ENCODE assay signal across 8 cellular contexts in the genomic region with DNA sequence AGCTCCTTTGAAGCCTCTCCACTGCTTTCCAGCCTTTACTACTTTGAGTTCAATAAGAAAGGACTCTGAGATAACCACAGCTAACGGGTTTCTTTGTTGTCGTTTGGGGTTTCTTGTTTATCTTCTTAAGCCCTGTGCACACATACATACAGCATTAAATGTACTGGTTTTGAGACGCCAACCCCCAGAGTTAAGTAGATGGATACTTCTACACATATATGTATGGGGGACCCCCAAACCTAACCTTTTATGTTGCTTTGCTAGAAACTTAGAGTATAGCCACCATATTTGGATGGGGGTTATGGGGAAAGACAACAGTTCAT. TPM values are rescaled to one million over a fixed set of nuclear protein-coding genes. Genes with fewer than 3 reads are reported as not detected.
DNase-seq lines count a peak whose midpoint lies in the region; ATAC-seq and TF ChIP-seq lines count a peak whose summit lies in the region.

No MANE protein-coding gene starts in this region.

- H3K27ac ChIP-seq in RWPE2 (ENCODE audit: poor library complexity, severe bottlenecking) (peak overlapping the region; percentile 97), prostate gland (peak overlapping the region; percentile 78 to 85)

- H3K36me3 ChIP-seq in RWPE2 (ENCODE audit: low read depth) (peaks cover 31% of the 10 kb centered on the region), prostate gland (no peaks in the 10 kb centered on the region)

- TF ChIP-seq CTCF in RWPE2 (IDR thresholded peaks at IDR 0.05; ENCODE audit: poor library complexity, severe bottlenecking) (no peak), prostate gland (IDR thresholded peaks at IDR 0.05) (no peak)

- DNase-seq in RWPE2 (ENCODE audit: low spot score): no peak
- DNase-seq in erythroblast (lab: John Stamatoyannopoulos, UW): peak in 1 of 2 experiments; percentile 66
- DNase-seq in prostate gland (ENCODE audit: low spot score): peak; percentile 4
- DNase-seq in H4 (ENCODE audit: low spot score): no peak
- DNase-seq in NAMALWA (ENCODE audit: low spot score): no peak

- ATAC-seq in RWPE2 (ENCODE audit: low read depth) (no peak), HG03439 (IDR thresholded peaks at IDR 0.05; ENCODE audit: unreplicated experiment) (no peak), HG02763 (IDR thresholded peaks at IDR 0.05; ENCODE audit: unreplicated experiment) (no peak)

- WGBS in prostate gland: 4% methylated on average over 3 of the region's 3 CpGs

- TF ChIP-seq POLR2A in erythroblast (IDR thresholded peaks at IDR 0.05; ENCODE audit: low read length) (peak; percentile 29), prostate gland (IDR thresholded peaks at IDR 0.05) (no peak)

- H3K27me3 ChIP-seq in RWPE2 (ENCODE audit: insufficient read depth, poor library complexity, severe bottlenecking): no peaks in the 10 kb centered on the region
- H3K27me3 ChIP-seq in prostate gland (replicated peaks; ENCODE audit: insufficient read depth): no peaks in the 10 kb centered on the region

- peak overlapping the region; percentile 98 for H3K4me3 ChIP-seq in GM08714 (ENCODE audit: low read length)
- H3K4me3 ChIP-seq in RWPE2 (ENCODE audit: severe bottlenecking): peak overlapping the region; percentile 77
- H3K4me3 ChIP-seq in prostate gland: peak overlapping the region; percentile 67 to 80

- H3K9me3 ChIP-seq in RWPE2 (ENCODE audit: severe bottlenecking) (no peaks in the 10 kb centered on the region), prostate gland (no peaks in the 10 kb centered on the region)

- intact Hi-C loops in prostate gland (cut with DNase I): no loop called here

- H3K4me1 ChIP-seq in RWPE2 (ENCODE audit: insufficient read depth, poor library complexity, severe bottlenecking) (peaks cover 24% of the 10 kb centered on the region), prostate gland (replicated peaks) (no peaks in the 10 kb centered on the region)

RNA-seq across cellular contexts. Expression of gene CEP135, which starts 0.7 kb away (rescaled TPM):
- total RNA-seq in prostate gland: 1 to 10 TPM; 3.3 to 7.1 TPM
- total RNA-seq in H4 (2014; rRNA removed; shearing (Covaris generic)): 2.3 and 5.2 TPM in 2 replicates
